ENCODE assay signal across 12 cellular contexts in genomic region chr3:141239551-141240281, GRCh38. TPM values are rescaled to one million over a fixed set of nuclear protein-coding genes. Genes with fewer than 3 reads are reported as not detected.
DNase-seq lines count a peak whose midpoint lies in the region; TF ChIP-seq lines count a peak whose summit lies in the region.
"Had no signal": no experiment of that assay in that cellular context is flagged by ENCODE, and none has a peak within 500 bp of the region (broad histone marks: within the 10 kb centered on the region; RNA-seq: fewer than 3 reads in every experiment).

No MANE protein-coding gene starts in this region.

- no peaks in the 10 kb centered on the region for H3K27me3 ChIP-seq in esophagus muscularis mucosa
- H3K27me3 ChIP-seq: upper lobe of left lung had no signal

- peaks cover 34 to 51% (median 39%) of the 10 kb centered on the region in 4 donors for H3K4me1 ChIP-seq in esophagus muscularis mucosa

- H3K36me3 ChIP-seq in esophagus muscularis mucosa = peaks cover 0 to 6% (median 0%) of the 10 kb centered on the region in 4 donors
- H3K36me3 ChIP-seq: upper lobe of left lung had no signal

- no peak overlapping the region for H3K27ac ChIP-seq in esophagus muscularis mucosa (replicated peaks in 1 of 4)
- H3K27ac ChIP-seq: 22Rv1, upper lobe of left lung had no signal

- intact Hi-C loops in esophagus muscularis mucosa (cut with DNase I) = loop anchor here (10.0 kb wide), 1 partner anchor 215 kb away; no protein-coding TSS in a partner anchor

- no peak for TF ChIP-seq POLR2A in esophagus muscularis mucosa (IDR thresholded peaks at IDR 0.05; ENCODE audit: low read depth)

- DNase-seq in DMS 273 (lab: John Stamatoyannopoulos, UW; ENCODE audit: unreplicated experiment) (peak; percentile 47), DMS 273 treated with DMSO at 0.1 percent for 48 hours (lab: John Stamatoyannopoulos, UW) (no peak), COR-L47 (lab: John Stamatoyannopoulos, UW) (peak; percentile 92), NCI-H2029 treated with DMSO at 0.1 percent for 48 hours (lab: John Stamatoyannopoulos, UW) (peak; percentile 56), esophagus muscularis mucosa (ENCODE audit: extremely low spot score) (peak; percentile 78), Kasumi-1 (lab: John Stamatoyannopoulos, UW) (no peak), anterior cingulate cortex (lab: John Stamatoyannopoulos, UW) (no peak), retina (no peak)
- DNase-seq: activated CD4-positive, alpha-beta T cell treated with anti-CD3 and anti-CD28 coated beads, Interleukin-2, amount 10 ng/mL, durations not matched to agents 24 days and 14 days; Caco-2; upper lobe of left lung had no signal

- H3K4me3 ChIP-seq in esophagus muscularis mucosa = no peak overlapping the region
- H3K4me3 ChIP-seq: upper lobe of left lung had no signal

- TF ChIP-seq EP300 in esophagus muscularis mucosa (IDR thresholded peaks at IDR 0.05) = no peak

- no peak for TF ChIP-seq CTCF in esophagus muscularis mucosa (IDR thresholded peaks at IDR 0.05)

- WGBS in esophagus muscularis mucosa = 82% methylated on average over 5 of the region's 5 CpGs

- no peaks in the 10 kb centered on the region for H3K9me3 ChIP-seq in esophagus muscularis mucosa
- H3K9me3 ChIP-seq: Caco-2, upper lobe of left lung had no signal

RNA-seq across cellular contexts. Expression of gene PXYLP1, which starts 8.1 kb away (rescaled TPM):
- total RNA-seq in esophagus muscularis mucosa = 10 to 100 TPM in 1 of 4 donors, 1 to 10 TPM in 3; 4.5 to 12.5 (median 9.4) TPM

Comparison
In these comparisons a context has a peak if more than half of its experiments do, and no peak if none do; other contexts are left out.
1. DNase-seq: peak in DMS 273 (single experiment), COR-L47 (single experiment), NCI-H2029 treated with DMSO at 0.1 percent for 48 hours (single experiment) and esophagus muscularis mucosa (single experiment); none in DMS 273 treated with DMSO at 0.1 percent for 48 hours (single experiment), Kasumi-1 (0 of 2), anterior cingulate cortex (0 of 58) and retina (single experiment).